In genomic region chr6:1045239-1045638, GRCh38 we compare ENCODE assay signal across 24 cellular contexts.
DNase-seq lines count a peak whose midpoint lies in the region; ATAC-seq, FAIRE-seq and TF ChIP-seq lines count a peak whose summit lies in the region.
"Had no signal": no experiment of that assay in that cellular context is flagged by ENCODE, and none has a peak within 500 bp of the region (broad histone marks: within the 10 kb centered on the region; RNA-seq: fewer than 3 reads in every experiment).

No MANE protein-coding gene starts in this region.

- 72 to 95% methylated on average over 2 of the region's 2 CpGs for WGBS in pancreas, 2 donors

- no peak for FAIRE-seq in pancreas (lab: Jason Lieb, UNC)
- FAIRE-seq: A204.1, D721Med, G401.6, GM12891, GM19239 had no signal

- H3K9me3 Mint-ChIP-seq in endothelial cell (ENCODE audit: unreplicated experiment): no peaks in the 10 kb centered on the region
- H3K9me3 Mint-ChIP-seq: CD4-positive, alpha-beta T cell; CD8-positive, alpha-beta T cell had no signal

- H3K27me3 ChIP-seq in H7 (ENCODE audit: control insufficient read depth, insufficient read depth, low read length) (no peaks in the 10 kb centered on the region; the same call in 1 of the 2 replicates), pancreas (no peaks in the 10 kb centered on the region)
- H3K27me3 ChIP-seq: BLaER1 had no signal

- ATAC-seq in mucosa of descending colon (peak; percentile 61), HG02852 (IDR thresholded peaks at IDR 0.05; ENCODE audit: unreplicated experiment) (no peak), pancreas (no peak)
- ATAC-seq: CD8-positive, alpha-beta T cell had no signal

- intact Hi-C loops in mucosa of descending colon (cut with DNase I, micrococcal nuclease): no loop called here
- intact Hi-C loops in pancreas (cut with DNase I): no loop called here

- H3K4me3 Mint-ChIP-seq in endothelial cell (ENCODE audit: unreplicated experiment): peak overlapping the region; percentile 6
- H3K4me3 Mint-ChIP-seq: CD4-positive, alpha-beta T cell; CD8-positive, alpha-beta T cell had no signal

- no peaks in the 10 kb centered on the region for H3K36me3 Mint-ChIP-seq in endothelial cell (ENCODE audit: low read depth, unreplicated experiment)
- H3K36me3 Mint-ChIP-seq: CD8-positive, alpha-beta T cell had no signal

- H3K27me3 Mint-ChIP-seq in endothelial cell (ENCODE audit: unreplicated experiment): peaks cover 4% of the 10 kb centered on the region

- H3K4me1 ChIP-seq in mucosa of descending colon (ENCODE audit: low read depth): peaks cover 21% of the 10 kb centered on the region
- peaks cover 17 to 44% (median 23%) of the 10 kb centered on the region in 3 donors for H3K4me1 ChIP-seq in pancreas
- H3K4me1 ChIP-seq: BE2C had no signal

- peaks cover 29% of the 10 kb centered on the region for H3K4me1 Mint-ChIP-seq in endothelial cell (ENCODE audit: unreplicated experiment)

- TF ChIP-seq CTCF in C4-2B (conservative IDR thresholded peaks at IDR 0.05): no peak
- TF ChIP-seq CTCF in endothelial cell (IDR thresholded peaks at IDR 0.05; ENCODE audit: unreplicated experiment): no peak
- no peak for TF ChIP-seq CTCF in mucosa of descending colon (IDR thresholded peaks at IDR 0.05)
- no peak for TF ChIP-seq CTCF in pancreas (IDR thresholded peaks at IDR 0.05)

- H3K4me3 ChIP-seq in mucosa of descending colon (no peak overlapping the region), H7 (ENCODE audit: insufficient read depth, low read depth, low read length) (no peak overlapping the region), pancreas (no peak overlapping the region)
- H3K4me3 ChIP-seq: BLaER1 had no signal

- no peak overlapping the region for H3K27ac Mint-ChIP-seq in endothelial cell (ENCODE audit: unreplicated experiment)
- H3K27ac Mint-ChIP-seq: CD4-positive, alpha-beta T cell; CD8-positive, alpha-beta T cell had no signal

- no peaks in the 10 kb centered on the region for H3K9me3 ChIP-seq in mucosa of descending colon
- H3K9me3 ChIP-seq in pancreas: no peaks in the 10 kb centered on the region
- H3K9me3 ChIP-seq: BE2C, BLaER1, Caco-2 had no signal

- H3K36me3 ChIP-seq in mucosa of descending colon (ENCODE audit: low read depth) (no peaks in the 10 kb centered on the region), H7 (replicated peaks; ENCODE audit: control insufficient read depth, insufficient read depth, low read length) (no peaks in the 10 kb centered on the region), pancreas (no peaks in the 10 kb centered on the region)
- H3K36me3 ChIP-seq: BE2C, BLaER1 had no signal

- H3K27ac ChIP-seq in C4-2B (peak overlapping the region; percentile 83; the same call in 1 of the 2 replicates), pancreas (no peak overlapping the region)
- H3K27ac ChIP-seq: BLaER1 had no signal

- DNase-seq in HT-29 (ENCODE audit: low spot score) (peak; percentile 79), endothelial cell (ENCODE audit: low spot score) (no peak), mucosa of descending colon (no peak), T1000 (lab: John Stamatoyannopoulos, UW) (no peak), H7 (no peak), pancreas (no peak)
- DNase-seq: 8988T; ACHN; BE2C; C1 segment of cervical spinal cord; Caco-2; Calu3; CD4-positive, alpha-beta T cell; CD8-positive, alpha-beta T cell; DMS79 treated with DMSO at 0.1 percent for 48 hours; GF-D8 had no signal
